In the genomic region with DNA sequence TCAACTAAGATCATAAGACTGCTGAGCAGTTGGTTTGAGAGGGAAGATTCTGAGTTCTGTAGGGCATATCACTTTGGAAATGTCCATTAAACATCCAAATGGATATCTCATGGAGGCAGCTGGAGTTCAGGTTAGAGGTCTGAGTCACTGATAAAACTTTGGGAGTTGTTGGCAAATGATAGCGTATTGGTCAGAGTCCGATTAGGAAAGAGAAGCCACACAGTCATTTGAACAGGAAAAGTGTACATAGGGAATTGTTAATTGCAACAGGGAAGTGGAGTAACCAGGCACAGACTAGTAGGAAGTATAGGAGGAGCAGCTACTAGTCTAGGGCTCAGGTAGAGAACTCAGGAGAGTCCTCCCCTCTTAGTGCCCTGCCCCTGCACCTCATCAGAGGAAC, we compare ENCODE assay signal across 7 cellular contexts.
DNase-seq lines count a peak whose midpoint lies in the region; ATAC-seq, FAIRE-seq and TF ChIP-seq lines count a peak whose summit lies in the region.
"Not testable (repeated sequence)": the region's sequence is repeated elsewhere in the genome, so short reads cannot be mapped to it uniquely, and the experiment has no call there.

No MANE protein-coding gene starts in this region.

- not testable (repeated sequence) for TF ChIP-seq POLR2A in K562 (conservative IDR thresholded peaks at IDR 0.05); HepG2 (IDR thresholded peaks at IDR 0.05; ENCODE audit: insufficient read depth in 1 of 2, low read depth in 2 of 2, low read length in 2 of 2)

- POLR2A ChIA-PET in K562 (lab: Yijun Ruan, JAX); HepG2 (lab: Yijun Ruan, JAX): not testable (repeated sequence)

- not testable (repeated sequence) for H3K27ac ChIP-seq in K562 (ENCODE audit: extremely low read depth, low read depth, low read length)
- H3K27ac ChIP-seq in HepG2 (ENCODE audit: extremely low read length, insufficient read depth, low read length): peak overlapping the region; percentile 57

- H3K4me3 Mint-ChIP-seq in Calu3 (ENCODE audit: low read depth, unreplicated experiment) (peak overlapping the region; percentile 38), nephron progenitor cell (peak overlapping the region; percentile 44)
- peak overlapping the region; percentile 63 for H3K4me3 Mint-ChIP-seq in T-helper 2 cell treated with Interferon-gamma antibody and Interleukin-4, amounts not matched to agents 5 μg/mL and 100 μg/mL, for 36 hours
- H3K4me3 Mint-ChIP-seq in stimulated activated naive B cell treated with anti-CD40 and anti-IgM and Interleukin-4, amounts not matched to agents 10 μg/mL and 1 μg/mL and 100 μg/mL, for 72 hours: peak overlapping the region in 1 of 2 donors; percentile 3

- not testable (repeated sequence) for H3K27me3 Mint-ChIP-seq in Calu3 (ENCODE audit: unreplicated experiment); T-helper 2 cell treated with Interferon-gamma antibody and Interleukin-4, amounts not matched to agents 5 μg/mL and 100 μg/mL, for 36 hours (ENCODE audit: low read depth); stimulated activated naive B cell treated with anti-CD40 and anti-IgM and Interleukin-4, amounts not matched to agents 10 μg/mL and 1 μg/mL and 100 μg/mL, for 72 hours
- peaks cover 18% of the 10 kb centered on the region for H3K27me3 Mint-ChIP-seq in nephron progenitor cell (ENCODE audit: low read depth, poor library complexity)

- TF ChIP-seq CTCF in Calu3 (IDR thresholded peaks at IDR 0.05; ENCODE audit: unreplicated experiment); K562 (IDR thresholded peaks at IDR 0.05 in 2 of 3, conservative IDR thresholded peaks at IDR 0.05 in 1 of 3; ENCODE audit: insufficient read depth in 2 of 3, low read depth in 1 of 3, low read length in 3 of 3); fibroblast of mammary gland (conservative IDR thresholded peaks at IDR 0.05; ENCODE audit: control insufficient read depth, insufficient read depth, low read depth, low read length); HepG2 (CRISPR knock-in tag; IDR thresholded peaks at IDR 0.05); nephron progenitor cell (IDR thresholded peaks at IDR 0.05): not testable (repeated sequence)

- H3K79me2 ChIP-seq in K562 (ENCODE audit: control insufficient read depth, insufficient read depth, low read length); HepG2 (ENCODE audit: insufficient read depth, low read length): not testable (repeated sequence)

- H3K4me1 ChIP-seq in K562 (replicated peaks in 1 of 2; ENCODE audit: control insufficient read depth in 2 of 2, insufficient read depth in 2 of 2, low read length in 2 of 2): not testable (repeated sequence)
- H3K4me1 ChIP-seq in HepG2 (ENCODE audit: insufficient read depth, low read length): peaks cover 25% of the 10 kb centered on the region

- CTCF ChIA-PET in Calu3 (lab: Charles Lee); K562 (lab: Yijun Ruan, JAX; ENCODE audit: low intra/inter-chr PET ratio); HepG2 (lab: Yijun Ruan, JAX; ENCODE audit: low intra/inter-chr PET ratio, low total read pairs): not testable (repeated sequence)

- FAIRE-seq in K562 (lab: Jason Lieb, UNC); HepG2 (lab: Jason Lieb, UNC): not testable (repeated sequence)

- H3K4me3 ChIP-seq in K562; fibroblast of mammary gland (ENCODE audit: control insufficient read depth, low read depth, low read length); HepG2 (replicated peaks in 1 of 3; ENCODE audit: insufficient read depth in 1 of 3, low read depth in 2 of 3, low read length in 3 of 3): not testable (repeated sequence)

- WGBS in K562 (ENCODE audit: insufficient coverage, low coverage, missing lambda C conversion rate): 0% methylated on average over 2 of the region's 2 CpGs
- 0% methylated on average over 2 of the region's 2 CpGs for WGBS in HepG2 (ENCODE audit: low lambda C conversion rate)

- peaks cover 33% of the 10 kb centered on the region for H3K36me3 Mint-ChIP-seq in Calu3 (ENCODE audit: insufficient read depth, unreplicated experiment)
- not testable (repeated sequence) for H3K36me3 Mint-ChIP-seq in T-helper 2 cell treated with Interferon-gamma antibody and Interleukin-4, amounts not matched to agents 5 μg/mL and 100 μg/mL, for 36 hours (ENCODE audit: low read depth); nephron progenitor cell (ENCODE audit: low read depth); stimulated activated naive B cell treated with anti-CD40 and anti-IgM and Interleukin-4, amounts not matched to agents 10 μg/mL and 1 μg/mL and 100 μg/mL, for 72 hours

- H3K4me1 Mint-ChIP-seq in Calu3 (ENCODE audit: low read depth, unreplicated experiment) (peaks cover 51% of the 10 kb centered on the region), nephron progenitor cell (peaks cover 13% of the 10 kb centered on the region)
- peaks cover 34% of the 10 kb centered on the region for H3K4me1 Mint-ChIP-seq in T-helper 2 cell treated with Interferon-gamma antibody and Interleukin-4, amounts not matched to agents 5 μg/mL and 100 μg/mL, for 36 hours (ENCODE audit: low read depth)
- H3K4me1 Mint-ChIP-seq in stimulated activated naive B cell treated with anti-CD40 and anti-IgM and Interleukin-4, amounts not matched to agents 10 μg/mL and 1 μg/mL and 100 μg/mL, for 72 hours: peaks cover 2 to 15% of the 10 kb centered on the region in 2 donors

- H3K9me3 Mint-ChIP-seq in Calu3 (ENCODE audit: low read depth, unreplicated experiment); T-helper 2 cell treated with Interferon-gamma antibody and Interleukin-4, amounts not matched to agents 5 μg/mL and 100 μg/mL, for 36 hours; nephron progenitor cell; stimulated activated naive B cell treated with anti-CD40 and anti-IgM and Interleukin-4, amounts not matched to agents 10 μg/mL and 1 μg/mL and 100 μg/mL, for 72 hours: not testable (repeated sequence)

- not testable (repeated sequence) for BruUV-seq in Calu3 (replicated peaks; lab: Mats Ljungman, UMichigan); K562 (replicated peaks; lab: Mats Ljungman, UMichigan); HepG2 (replicated peaks; lab: Mats Ljungman, UMichigan)

- intact Hi-C loops in Calu3 (cut with micrococcal nuclease; ENCODE audit: unreplicated experiment); K562 (cut with micrococcal nuclease); HepG2 (cut with micrococcal nuclease; ENCODE audit: unreplicated experiment): not testable (repeated sequence)

- H3K4me2 ChIP-seq in K562 (ENCODE audit: insufficient read depth, low read length) (peak overlapping the region; percentile 43), HepG2 (ENCODE audit: low read depth, low read length) (peak overlapping the region; percentile 58)

- not testable (repeated sequence) for H2AFZ ChIP-seq in K562 (ENCODE audit: low read depth, low read length); HepG2 (ENCODE audit: low read length)

- H3K9me3 ChIP-seq in K562 (replicated peaks; ENCODE audit: control insufficient read depth, insufficient read depth, low read depth, low read length); HepG2 (ENCODE audit: low read length): not testable (repeated sequence)

- TF ChIP-seq RAD21 in K562 (CRISPR knock-in tag; conservative IDR thresholded peaks at IDR 0.05 in 1 of 2, IDR thresholded peaks at IDR 0.05 in 1 of 2); HepG2 (CRISPR knock-in tag; IDR thresholded peaks at IDR 0.05): not testable (repeated sequence)

- H3K9ac ChIP-seq in K562 (ENCODE audit: insufficient read depth in 1 of 2, low read depth in 2 of 2, low read length in 2 of 2); HepG2 (ENCODE audit: insufficient read depth, low read depth, low read length): not testable (repeated sequence)

- in situ Hi-C loops in K562 (cut with MboI): loop anchor here (5.0 to 25.0 kb wide), 2 partner anchors 122 to 768 kb away; no protein-coding TSS in a partner anchor
- in situ Hi-C loops in HepG2 (cut with HindIII; ENCODE audit: extremely low pct_ligation_motif_present, low pct_unique_long_range_greater_than_20kb): not testable (repeated sequence)

- H3K36me3 ChIP-seq in K562 (ENCODE audit: control insufficient read depth, insufficient read depth, low read length); HepG2 (replicated peaks in 1 of 2; ENCODE audit: control insufficient read depth in 1 of 2, insufficient read depth in 2 of 2, low read length in 2 of 2): not testable (repeated sequence)

- not testable (repeated sequence) for H3K9me1 ChIP-seq in K562 (ENCODE audit: control insufficient read depth, insufficient read depth, low read length)

- TF ChIP-seq EP300 in K562 (IDR thresholded peaks at IDR 0.05; ENCODE audit: low read length): peak; percentile 46; the same call in 1 of the 2 replicates
- TF ChIP-seq EP300 in HepG2 (IDR thresholded peaks at IDR 0.05; ENCODE audit: low read depth in 2 of 2, low read length in 2 of 2): peak in 1 of 2 experiments; percentile 22; a peak in 1 of 4 replicates
- TF ChIP-seq EP300 in HepG2 (CRISPR knock-in tag; IDR thresholded peaks at IDR 0.05; ENCODE audit: borderline replicate concordance): not testable (repeated sequence)

- H4K20me1 ChIP-seq in K562 (replicated peaks; ENCODE audit: control insufficient read depth, insufficient read depth, low read length); HepG2 (ENCODE audit: insufficient read depth, low read length): not testable (repeated sequence)

- H3K27ac Mint-ChIP-seq in Calu3 (ENCODE audit: unreplicated experiment): peak overlapping the region; percentile 53
- not testable (repeated sequence) for H3K27ac Mint-ChIP-seq in T-helper 2 cell treated with Interferon-gamma antibody and Interleukin-4, amounts not matched to agents 5 μg/mL and 100 μg/mL, for 36 hours; nephron progenitor cell
- peak overlapping the region; percentile 20 for H3K27ac Mint-ChIP-seq in stimulated activated naive B cell treated with anti-CD40 and anti-IgM and Interleukin-4, amounts not matched to agents 10 μg/mL and 1 μg/mL and 100 μg/mL, for 72 hours

- not testable (repeated sequence) for H3K27me3 ChIP-seq in K562 (ENCODE audit: control insufficient read depth in 2 of 2, insufficient read depth in 2 of 2, low read length in 2 of 2); HepG2 (ENCODE audit: control insufficient read depth in 1 of 2, insufficient read depth in 2 of 2, low read length in 2 of 2)

- ATAC-seq in K562 (peak; percentile 26), HepG2 (peak; percentile 79)
- ATAC-seq in stimulated activated naive B cell treated with anti-CD40 and anti-IgM and Interleukin-4, amounts not matched to agents 10 μg/mL and 1 μg/mL and 100 μg/mL, for 72 hours (replicated peaks): not testable (repeated sequence)

- DNase-seq in Calu3; T-helper 2 cell treated with Interferon-gamma antibody and Interleukin-4, amounts not matched to agents 5 μg/mL and 100 μg/mL, for 36 hours (ENCODE audit: low spot score); nephron progenitor cell; stimulated activated naive B cell treated with anti-CD40 and anti-IgM and Interleukin-4, amounts not matched to agents 10 μg/mL and 1 μg/mL and 100 μg/mL, for 72 hours: not testable (repeated sequence)
- DNase-seq in K562 (ENCODE audit: extremely low read depth in 1 of 4, low spot score in 3 of 4) (peak in 1 of 4 experiments; percentile 52), fibroblast of mammary gland (ENCODE audit: low read depth) (peak; percentile 12), HepG2 (ENCODE audit: low spot score) (peak; percentile 62)
